1 cellular context compared by ENCODE assay signal in genomic region chr6:26183581-26184408, GRCh38.
TF ChIP-seq lines count a peak whose summit lies in the region.

No MANE protein-coding gene starts in this region.

TF ChIP-seq in SK-N-SH, 30 proteins besides CTCF, POLR2A, EP300 and RAD21 (continued from another document):
- TF ChIP-seq REST (IDR thresholded peaks at IDR 0.05; ENCODE audit: low read depth, low read length): 0 out of 2 replicates have a peak, but pooled peaks have one; percentile 10
